ENCODE assay signal across 1 cellular context in genomic region chr6:11042750-11043551, GRCh38.
TF ChIP-seq lines count a peak whose summit lies in the region.

No MANE protein-coding gene starts in this region.

TF ChIP-seq in HepG2, 621 proteins besides CTCF, POLR2A, EP300 and RAD21 (continued from another document and continues in another):
- TF ChIP-seq ZNF280B (CRISPR knock-in tag; IDR thresholded peaks at IDR 0.05; ENCODE audit: borderline replicate concordance): no peak
- TF ChIP-seq KMT2B (CRISPR knock-in tag; IDR thresholded peaks at IDR 0.05): peak; percentile 43; the same call in 1 of the 2 replicates
- TF ChIP-seq REST (IDR thresholded peaks at IDR 0.05; ENCODE audit: borderline replicate concordance in 1 of 2, low read depth in 1 of 2, low read length in 2 of 2): peak in 1 of 2 experiments; percentile 20; a peak in 1 of 4 replicates
- TF ChIP-seq PHF21A (CRISPR knock-in tag; IDR thresholded peaks at IDR 0.05): peak; percentile 34; the same call in 1 of the 2 replicates
- TF ChIP-seq SPEN (CRISPR knock-in tag; IDR thresholded peaks at IDR 0.05; ENCODE audit: low read depth): no peak
- no peak for TF ChIP-seq TEAD3 (CRISPR knock-in tag; optimal IDR thresholded peaks at IDR 0.05; ENCODE audit: borderline replicate concordance)
- TF ChIP-seq RXRA (CRISPR knock-in tag; IDR thresholded peaks at IDR 0.05): no peak
- no peak for TF ChIP-seq AHDC1 (CRISPR knock-in tag; IDR thresholded peaks at IDR 0.05; ENCODE audit: borderline replicate concordance)
- no peak for TF ChIP-seq ZBTB1 (CRISPR knock-in tag; IDR thresholded peaks at IDR 0.05; ENCODE audit: borderline replicate concordance)
- TF ChIP-seq ZNF563 (CRISPR knock-in tag; IDR thresholded peaks at IDR 0.05): no peak
- TF ChIP-seq GPBP1L1 (CRISPR knock-in tag; IDR thresholded peaks at IDR 0.05): no peak
- TF ChIP-seq ZEB1 (IDR thresholded peaks at IDR 0.05; ENCODE audit: insufficient replicate concordance, low read depth): no peak
- no peak for TF ChIP-seq TBX2 (CRISPR knock-in tag; IDR thresholded peaks at IDR 0.05; ENCODE audit: borderline replicate concordance)
- peak; percentile 51 for TF ChIP-seq ARID4A (CRISPR knock-in tag; IDR thresholded peaks at IDR 0.05; ENCODE audit: borderline replicate concordance)
- no peak for TF ChIP-seq MTA1 (CRISPR knock-in tag; IDR thresholded peaks at IDR 0.05; ENCODE audit: borderline replicate concordance)
- no peak for TF ChIP-seq ZNF619 (CRISPR knock-in tag; IDR thresholded peaks at IDR 0.05)
- no peak for TF ChIP-seq ZNF317 (CRISPR knock-in tag; IDR thresholded peaks at IDR 0.05)
- no peak for TF ChIP-seq MYPOP (CRISPR knock-in tag; IDR thresholded peaks at IDR 0.05)
- no peak for TF ChIP-seq ZNF597 (CRISPR knock-in tag; IDR thresholded peaks at IDR 0.05)
- TF ChIP-seq SAP130 (CRISPR knock-in tag; IDR thresholded peaks at IDR 0.05; ENCODE audit: low read depth): peak; percentile 34
- no peak for TF ChIP-seq PRDM10 (CRISPR knock-in tag; IDR thresholded peaks at IDR 0.05; ENCODE audit: low read depth)
- no peak for TF ChIP-seq ZFYVE20 (CRISPR knock-in tag; IDR thresholded peaks at IDR 0.05; ENCODE audit: borderline replicate concordance, low read depth)
- TF ChIP-seq HDAC1 (CRISPR knock-in tag; IDR thresholded peaks at IDR 0.05): no peak
- TF ChIP-seq HOXA7 (CRISPR knock-in tag; IDR thresholded peaks at IDR 0.05): no peak
- TF ChIP-seq YEATS4 (CRISPR knock-in tag; IDR thresholded peaks at IDR 0.05; ENCODE audit: borderline replicate concordance): 0 out of 2 replicates have a peak, but pooled peaks have one; percentile 13
